ENCODE assay signal across 10 cellular contexts in genomic region chr12:26830358-26830757, GRCh38. TPM values are rescaled to one million over a fixed set of nuclear protein-coding genes. Genes with fewer than 3 reads are reported as not detected.
DNase-seq lines count a peak whose midpoint lies in the region; ATAC-seq, FAIRE-seq and TF ChIP-seq lines count a peak whose summit lies in the region.
"Had no signal": no experiment of that assay in that cellular context is flagged by ENCODE, and none has a peak within 500 bp of the region (broad histone marks: within the 10 kb centered on the region; RNA-seq: fewer than 3 reads in every experiment).

No MANE protein-coding gene starts in this region.

- no peak for FAIRE-seq in keratinocyte (lab: Jason Lieb, UNC)

- no peak overlapping the region for H3K27ac ChIP-seq in right cardiac atrium (ENCODE audit: low read length)
- no peak overlapping the region for H3K27ac ChIP-seq in keratinocyte (ENCODE audit: control insufficient read depth, insufficient read depth, low read length)

- DNase-seq in right cardiac atrium (no peak), left ventricle myocardium superior (no peak), keratinocyte (ENCODE audit: low read depth, low spot score) (no peak), type B pancreatic cell (ENCODE audit: extremely low spot score, unreplicated experiment) (no peak), GM20000 (ENCODE audit: low spot score) (no peak)
- no peak for DNase-seq in activated T-helper 1 cell treated with anti-CD3 and anti-CD28 coated beads, Interleukin-12 subunit alpha, Interleukin-12 subunit beta, Interleukin-2, Interleukin-4 antibody, amounts not matched to agents 30 ng/mL and 10 ng/mL and 1 ng/mL, durations not matched to agents 14 hours and 24 hours and 36 hours (ENCODE audit: low spot score)
- DNase-seq: mucosa of descending colon, NCI-H1436 had no signal

- WGBS in right cardiac atrium = 59% methylated on average over 1 of the region's 1 CpG

- intact Hi-C loops in right cardiac atrium (cut with DNase I) (no loop called here), left ventricle myocardium superior (cut with micrococcal nuclease) (no loop called here)
- intact Hi-C loops in activated T-helper 1 cell treated with anti-CD3 and anti-CD28 coated beads, Interleukin-12 subunit alpha, Interleukin-12 subunit beta, Interleukin-2, Interleukin-4 antibody, amounts not matched to agents 30 ng/mL and 10 ng/mL and 1 ng/mL, durations not matched to agents 14 hours and 24 hours and 36 hours (cut with micrococcal nuclease) = loop anchor here (5.0 to 10.0 kb wide), 5 partner anchors 128 to 882 kb away; partner anchors contain the start of genes BMAL2, MRPS35 and STK38L

- no peaks in the 10 kb centered on the region for H4K20me1 ChIP-seq in keratinocyte (ENCODE audit: control insufficient read depth, extremely low read depth, insufficient read depth, low read length)

- H3K79me2 ChIP-seq in keratinocyte (ENCODE audit: control insufficient read depth, insufficient read depth, low read length) = peaks cover 38% of the 10 kb centered on the region

- H3K9me1 ChIP-seq in keratinocyte (ENCODE audit: control insufficient read depth, extremely low read depth, insufficient read depth, low read length) = no peaks in the 10 kb centered on the region

- dilution Hi-C loops in keratinocyte (cut with MboI; ENCODE audit: extremely low pct_ligation_motif_present, low sequenced_read_pairs) = no loop called here

- no peak overlapping the region for H3K9ac ChIP-seq in keratinocyte (ENCODE audit: control insufficient read depth, extremely low read depth, insufficient read depth, low read length)

- H2AFZ ChIP-seq in keratinocyte (ENCODE audit: control insufficient read depth, low read length) = no peak overlapping the region

- no peaks in the 10 kb centered on the region for H3K9me3 ChIP-seq in right cardiac atrium (ENCODE audit: control insufficient read depth, low read length)
- H3K9me3 ChIP-seq in keratinocyte (ENCODE audit: control insufficient read depth, low read depth, low read length) = no peaks in the 10 kb centered on the region
- H3K9me3 ChIP-seq: mucosa of descending colon had no signal

- H3K4me1 ChIP-seq in right cardiac atrium (ENCODE audit: control insufficient read depth, insufficient read depth, low read length) (peaks cover 2% of the 10 kb centered on the region), keratinocyte (ENCODE audit: control insufficient read depth, extremely low read depth, insufficient read depth, low read length) (peaks cover 22% of the 10 kb centered on the region)

- peaks cover 5% of the 10 kb centered on the region for H3K27me3 Mint-ChIP-seq in activated T-helper 1 cell treated with anti-CD3 and anti-CD28 coated beads, Interleukin-12 subunit alpha, Interleukin-12 subunit beta, Interleukin-2, Interleukin-4 antibody, amounts not matched to agents 30 ng/mL and 10 ng/mL and 1 ng/mL, durations not matched to agents 14 hours and 24 hours and 36 hours (ENCODE audit: insufficient read depth)
- H3K27me3 Mint-ChIP-seq in type B pancreatic cell = no peaks in the 10 kb centered on the region

- H3K4me2 ChIP-seq in keratinocyte (ENCODE audit: control insufficient read depth, extremely low read depth, insufficient read depth, low read depth, low read length) = peak overlapping the region; percentile 92

- H3K36me3 ChIP-seq in keratinocyte (ENCODE audit: control insufficient read depth in 2 of 2, extremely low read depth in 1 of 2, insufficient read depth in 2 of 2, low read length in 2 of 2) = no peaks in the 10 kb centered on the region

- H3K27ac Mint-ChIP-seq in activated T-helper 1 cell treated with anti-CD3 and anti-CD28 coated beads, Interleukin-12 subunit alpha, Interleukin-12 subunit beta, Interleukin-2, Interleukin-4 antibody, amounts not matched to agents 30 ng/mL and 10 ng/mL and 1 ng/mL, durations not matched to agents 14 hours and 24 hours and 36 hours = no peak overlapping the region
- no peak overlapping the region for H3K27ac Mint-ChIP-seq in type B pancreatic cell

- ATAC-seq in right cardiac atrium (no peak), left ventricle myocardium superior (no peak), HG02852 (IDR thresholded peaks at IDR 0.05; ENCODE audit: unreplicated experiment) (no peak), HG03457 (IDR thresholded peaks at IDR 0.05; ENCODE audit: unreplicated experiment) (no peak)
- ATAC-seq: mucosa of descending colon had no signal

- H3K4me3 ChIP-seq in right cardiac atrium (ENCODE audit: low read length) (peak overlapping the region; percentile 34), keratinocyte (ENCODE audit: control insufficient read depth in 2 of 3, extremely low read depth in 1 of 3, insufficient read depth in 2 of 3, low read depth in 1 of 3, low read length in 3 of 3) (peak overlapping the region in 1 of 3 experiments; percentile 51)
- H3K4me3 ChIP-seq: mucosa of descending colon had no signal

- peaks cover 62% of the 10 kb centered on the region for H3K4me1 Mint-ChIP-seq in activated T-helper 1 cell treated with anti-CD3 and anti-CD28 coated beads, Interleukin-12 subunit alpha, Interleukin-12 subunit beta, Interleukin-2, Interleukin-4 antibody, amounts not matched to agents 30 ng/mL and 10 ng/mL and 1 ng/mL, durations not matched to agents 14 hours and 24 hours and 36 hours (ENCODE audit: low read depth)
- peaks cover 12% of the 10 kb centered on the region for H3K4me1 Mint-ChIP-seq in type B pancreatic cell (ENCODE audit: unreplicated experiment)

- H3K36me3 Mint-ChIP-seq in activated T-helper 1 cell treated with anti-CD3 and anti-CD28 coated beads, Interleukin-12 subunit alpha, Interleukin-12 subunit beta, Interleukin-2, Interleukin-4 antibody, amounts not matched to agents 30 ng/mL and 10 ng/mL and 1 ng/mL, durations not matched to agents 14 hours and 24 hours and 36 hours (ENCODE audit: low read depth) = peaks cover 13% of the 10 kb centered on the region
- H3K36me3 Mint-ChIP-seq in type B pancreatic cell = peaks cover 19% of the 10 kb centered on the region

- H3K27me3 ChIP-seq in right cardiac atrium (ENCODE audit: control insufficient read depth, insufficient read depth) (no peaks in the 10 kb centered on the region), keratinocyte (ENCODE audit: control insufficient read depth, extremely low read depth, insufficient read depth, low read length) (no peaks in the 10 kb centered on the region)

- H3K4me3 Mint-ChIP-seq in activated T-helper 1 cell treated with anti-CD3 and anti-CD28 coated beads, Interleukin-12 subunit alpha, Interleukin-12 subunit beta, Interleukin-2, Interleukin-4 antibody, amounts not matched to agents 30 ng/mL and 10 ng/mL and 1 ng/mL, durations not matched to agents 14 hours and 24 hours and 36 hours = peak overlapping the region; percentile 82
- H3K4me3 Mint-ChIP-seq in type B pancreatic cell = peak overlapping the region; percentile 90

- no peaks in the 10 kb centered on the region for H3K9me3 Mint-ChIP-seq in activated T-helper 1 cell treated with anti-CD3 and anti-CD28 coated beads, Interleukin-12 subunit alpha, Interleukin-12 subunit beta, Interleukin-2, Interleukin-4 antibody, amounts not matched to agents 30 ng/mL and 10 ng/mL and 1 ng/mL, durations not matched to agents 14 hours and 24 hours and 36 hours
- H3K9me3 Mint-ChIP-seq in type B pancreatic cell = no peaks in the 10 kb centered on the region

- TF ChIP-seq CTCF in keratinocyte (optimal IDR thresholded peaks at IDR 0.05 in 1 of 3, IDR thresholded peaks at IDR 0.05 in 1 of 3, conservative IDR thresholded peaks at IDR 0.05 in 1 of 3; ENCODE audit: extremely low read depth in 1 of 3, insufficient read depth in 2 of 3, low read length in 3 of 3) (no peak), type B pancreatic cell (conservative IDR thresholded peaks at IDR 0.05) (no peak), GM20000 (IDR thresholded peaks at IDR 0.05; ENCODE audit: extremely low read depth, missing control alignments) (no peak)

RNA-seq across cellular contexts. Expression of gene ITPR2, which starts 2.6 kb away (rescaled TPM):
- 10 to 100 TPM; 19.5 to 32.1 (median 24.6) TPM for total RNA-seq in right cardiac atrium
- 4.2 TPM for polyA plus RNA-seq in right cardiac atrium
- total RNA-seq in left ventricle myocardium superior = 10.5 TPM
- total RNA-seq in activated T-helper 1 cell treated with anti-CD3 and anti-CD28 coated beads, Interleukin-12 subunit alpha, Interleukin-12 subunit beta, Interleukin-2, Interleukin-4 antibody, amounts not matched to agents 30 ng/mL and 10 ng/mL and 1 ng/mL, durations not matched to agents 14 hours and 24 hours and 36 hours = 33.0 and 34.2 TPM in 2 replicates
- 6.3 to 7.6 TPM (median 7.3 TPM) in 3 replicates for polyA plus RNA-seq in keratinocyte
- 17.7 TPM for polyA plus RNA-seq in keratinocyte (2011; ENCODE audit: low read depth)
- 2.1 and 3.5 TPM in 2 replicates for polyA plus RNA-seq in keratinocyte (2011; cell fraction: cytosol; rRNA removed)
- polyA plus RNA-seq in keratinocyte (2011; cell fraction: nucleus; rRNA removed) = 12.7 and 15.0 TPM in 2 replicates
- polyA plus RNA-seq in keratinocyte (2012; ENCODE audit: low replicate concordance) = 2.8 and 7.5 TPM in 2 replicates
- 8.8 to 48.7 TPM (median 25.2 TPM) in 3 replicates for polyA minus RNA-seq in keratinocyte
- polyA minus RNA-seq in keratinocyte (2011; cell fraction: cytosol; rRNA and poly(A)+ RNA removed) = 6.1 TPM
- polyA minus RNA-seq in keratinocyte (2011; cell fraction: nucleus; rRNA and poly(A)+ RNA removed) = 43.1 and 89.3 TPM in 2 replicates
- 33.7 and 80.6 TPM in 2 replicates for total RNA-seq in type B pancreatic cell (ENCODE audit: low replicate concordance)
